8 cellular contexts compared by ENCODE assay signal in the genomic region with DNA sequence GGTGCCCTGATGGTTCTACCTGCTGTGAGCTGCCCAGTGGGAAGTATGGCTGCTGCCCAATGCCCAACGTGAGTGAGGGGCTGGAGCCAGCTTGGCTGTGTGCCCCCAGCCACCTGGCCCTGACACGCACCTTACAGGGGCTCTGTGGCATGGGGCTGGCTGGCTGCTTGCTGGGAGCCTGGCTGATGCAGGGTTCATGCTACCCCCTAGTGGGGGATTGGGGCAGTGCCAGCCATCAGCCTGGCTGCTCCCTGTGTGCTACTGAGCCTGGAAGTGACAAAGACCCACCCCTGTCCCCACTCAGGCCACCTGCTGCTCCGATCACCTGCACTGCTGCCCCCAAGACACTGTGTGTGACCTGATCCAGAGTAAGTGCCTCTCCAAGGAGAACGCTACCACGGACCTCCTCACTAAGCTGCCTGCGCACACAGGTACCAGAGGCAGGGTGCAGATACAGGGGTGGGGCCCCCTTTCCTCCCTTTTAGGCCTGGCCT. TPM values are rescaled to one million over a fixed set of nuclear protein-coding genes. Genes with fewer than 3 reads are reported as not detected.
A peak's percentile ranks its signal among the peaks of the same experiment; 100 is the strongest.
DNase-seq lines count a peak whose midpoint lies in the region; ATAC-seq, FAIRE-seq and TF ChIP-seq lines count a peak whose summit lies in the region.

No MANE protein-coding gene starts in this region.

- POLR2A ChIA-PET in GM12878 (lab: Charles Lee): no interaction called here

- peaks cover 0 to 5% (median 1%) of the 10 kb centered on the region in 3 donors for H3K27me3 Mint-ChIP-seq in immature natural killer cell (ENCODE audit: low read depth in 3 of 3)

- peak; percentile 84 for FAIRE-seq in GM12878 (lab: Jason Lieb, UNC)

- H3K27ac ChIP-seq in GM12878 (ENCODE audit: control insufficient read depth, insufficient read depth): no peak overlapping the region

- no TSS peak for BruUV-seq in GM12878 (replicated peaks; lab: Mats Ljungman, UMichigan)

- peak; percentile 87 to 97 (median 88) for TF ChIP-seq CTCF in GM12878 (IDR thresholded peaks at IDR 0.05 in 2 of 3, conservative IDR thresholded peaks at IDR 0.05 in 1 of 3; ENCODE audit: control insufficient read depth in 2 of 3, extremely low read depth in 1 of 3, insufficient read depth in 1 of 3, low read depth in 3 of 3, low read length in 3 of 3)

- H3K4me1 Mint-ChIP-seq in immature natural killer cell: peaks cover 16 to 24% of the 10 kb centered on the region in 2 donors

- no peak overlapping the region for H2AFZ ChIP-seq in GM12878 (ENCODE audit: control insufficient read depth, low read depth, low read length)

- H3K4me3 ChIP-seq in GM12878: no peak overlapping the region

- no peak overlapping the region for H3K27ac Mint-ChIP-seq in immature natural killer cell

- no peaks in the 10 kb centered on the region for H3K9me3 Mint-ChIP-seq in immature natural killer cell

- peaks cover 27% of the 10 kb centered on the region for H3K79me2 ChIP-seq in GM12878 (ENCODE audit: control insufficient read depth, insufficient read depth, low read length)

- DNase-seq in EH (ENCODE audit: low read depth) (peak; percentile 66), LHCN-M2 (ENCODE audit: low read depth) (peak; percentile 26), UCSD-AML1 (lab: John Stamatoyannopoulos, UW; ENCODE audit: unreplicated experiment) (peak; percentile 70), GM12878 (ENCODE audit: low read depth, low spot score) (peak; percentile 27), immature natural killer cell (peak; percentile 56 to 62 (median 62))
- DNase-seq in stimulated activated CD4-positive, alpha-beta T cell treated with anti-CD3 and anti-CD28 coated beads, Interleukin-1b, Interleukin-23, amount 100 ng/mL, for 4 hours (ENCODE audit: low read depth in 2 of 2): peak; percentile 71 to 72

- H3K4me2 ChIP-seq in GM12878 (ENCODE audit: control insufficient read depth, insufficient read depth): 0 out of 2 replicates have a peak overlapping the region, but pooled peaks have one; percentile 7

- TF ChIP-seq POLR2A in GM12878 (IDR thresholded peaks at IDR 0.05; ENCODE audit: low read depth, low read length): no peak; the same call in 1 of the 2 replicates

- no peak overlapping the region for H3K4me3 Mint-ChIP-seq in immature natural killer cell

- in situ Hi-C loops in GM12878 (cut with MboI): no loop called here

- TF ChIP-seq RAD21 in GM12878 (IDR thresholded peaks at IDR 0.05; ENCODE audit: insufficient read depth, low read depth, low read length): peak; percentile 72

- no peaks in the 10 kb centered on the region for H3K36me3 Mint-ChIP-seq in immature natural killer cell

- no peaks in the 10 kb centered on the region; a peak in 1 of 4 replicates for H3K27me3 ChIP-seq in GM12878 (replicated peaks in 1 of 2; ENCODE audit: control insufficient read depth in 2 of 2, insufficient read depth in 2 of 2, low read length in 1 of 2)

- RAD21 ChIA-PET in GM12878 (lab: Charles Lee; ENCODE audit: unreplicated experiment): interaction anchor here (0.8 to 3.0 kb wide), 5 partner anchors 20 to 140 kb away, joined by 3 to 21 read pairs (median 4); no protein-coding TSS in a partner anchor

- H3K9ac ChIP-seq in GM12878 (ENCODE audit: control insufficient read depth, insufficient read depth, low read length): no peak overlapping the region

- H3K36me3 ChIP-seq in GM12878 (ENCODE audit: control insufficient read depth in 2 of 2, insufficient read depth in 2 of 2, low read length in 1 of 2): peaks cover 18 to 20% of the 10 kb centered on the region in 2 experiments; a peak in 3 of 4 replicates

- no peaks in the 10 kb centered on the region for H3K9me3 ChIP-seq in GM12878 (replicated peaks; ENCODE audit: control insufficient read depth, insufficient read depth, low read length)

- CTCF ChIA-PET in GM12878 (lab: Yijun Ruan, JAX): interaction anchor here (0.5 to 12.5 kb wide), 16 partner anchors 7 to 697 kb away, joined by 3 to 154 read pairs (median 6); a partner anchor contains a TSS

- 52% methylated on average over 6 of the region's 6 CpGs for WGBS in GM12878 (ENCODE audit: insufficient coverage, insufficient replicate concordance, low lambda C conversion rate, missing lambda C conversion rate)

- no peaks in the 10 kb centered on the region for H4K20me1 ChIP-seq in GM12878 (ENCODE audit: control insufficient read depth, insufficient read depth)

- intact Hi-C loops in GM12878 (cut with micrococcal nuclease; ENCODE audit: unreplicated experiment): no loop called here

- SMC1A ChIA-PET in GM12878 (lab: Charles Lee; ENCODE audit: uncharacterized antibody, unreplicated experiment): interaction anchor here (0.8 to 2.5 kb wide), 7 partner anchors 12 to 166 kb away, joined by 3 to 10 read pairs (median 3); a partner anchor contains a TSS

- peaks cover 40% of the 10 kb centered on the region for H3K4me1 ChIP-seq in GM12878 (ENCODE audit: control insufficient read depth, insufficient read depth, low read length)

- ATAC-seq in GM12878: peak; percentile 53
- no peak for ATAC-seq in HG02763 (IDR thresholded peaks at IDR 0.05; ENCODE audit: unreplicated experiment)
- no peak for ATAC-seq in HG03378 (IDR thresholded peaks at IDR 0.05; ENCODE audit: unreplicated experiment)

- no peak for TF ChIP-seq EP300 in GM12878 (IDR thresholded peaks at IDR 0.05; ENCODE audit: borderline replicate concordance in 1 of 2, control insufficient read depth in 1 of 2, low read depth in 2 of 2, low read length in 2 of 2)

RNA-seq across cellular contexts. Expression of a gene that starts 5.7 kb away (rescaled TPM):
- total RNA-seq in LHCN-M2 (2014; rRNA removed) (217 and 235 TPM in 2 replicates), GM12878 (2014; rRNA removed) (275 and 367 TPM in 2 replicates), GM12878 (2014; rRNA removed; fragmentation: Illumina TruSeq; extraction: Trizol) (64.5 and 85.4 TPM in 2 replicates), GM12878 (2021) (361 and 389 TPM in 2 replicates)
- polyA plus RNA-seq in LHCN-M2 (2012): 300 TPM
- 191 and 195 TPM in 2 replicates for total RNA-seq in GM12878 (2013; cell fraction: nucleolus; rRNA removed)
- 195 TPM for polyA plus RNA-seq in GM12878 (2011; ENCODE audit: low read depth)
- polyA plus RNA-seq in GM12878 (2011; rRNA removed) (10.5 and 58.2 TPM in 2 replicates), GM12878 (2014; fragmentation: Illumina TruSeq; extraction: Trizol) (30.9 and 120 TPM in 2 replicates), GM12878 (2014; fragmentation: Nextera tagmentation; extraction: Ambion mirVana) (10 to 100 TPM; 22.3 to 33.2 TPM), GM12878 (2014; rRNA removed) (158 and 192 TPM in 2 replicates), GM12878 (2016; fragmentation: Nextera tagmentation; extraction: Ambion mirVana) (100 to 1,000 TPM; 351 to 363 TPM), immature natural killer cell (100 to 1,000 TPM in 1 of 3 donors, 10 to 100 TPM in 2; 50.9 to 103 (median 73.3) TPM)
- 78.4 and 102 TPM in 2 replicates for polyA plus RNA-seq in GM12878 (2011; cell fraction: cytosol; rRNA removed)
- 485 and 500 TPM in 2 replicates for polyA plus RNA-seq in GM12878 (2011; cell fraction: nucleus; rRNA removed)
- 241 and 346 TPM in 2 replicates for polyA plus RNA-seq in GM12878 (2012)
- polyA minus RNA-seq in GM12878 (2011; rRNA and poly(A)+ RNA removed): 55.3 and 92.2 TPM in 2 replicates
- polyA minus RNA-seq in GM12878 (2011; cell fraction: cytosol; rRNA and poly(A)+ RNA removed): 92.2 and 92.5 TPM in 2 replicates
- 83.1 and 106 TPM in 2 replicates for polyA minus RNA-seq in GM12878 (2011; cell fraction: nucleus; rRNA and poly(A)+ RNA removed)

RNA-seq across cellular contexts. Expression of a gene that starts 12.9 kb away (rescaled TPM):
- total RNA-seq in LHCN-M2 (2014; rRNA removed): 9.6 and 9.7 TPM in 2 replicates
- polyA plus RNA-seq in LHCN-M2 (2012): 4.8 TPM
- 0.37 TPM in 1 of 2 replicates, not detected in the other for total RNA-seq in GM12878 (2013; cell fraction: nucleolus; rRNA removed)
- 1.1 and 1.3 TPM in 2 replicates for total RNA-seq in GM12878 (2014; rRNA removed)
- 0.09 and 0.36 TPM in 2 replicates for total RNA-seq in GM12878 (2014; rRNA removed; fragmentation: Illumina TruSeq; extraction: Trizol)
- total RNA-seq in GM12878 (2021): 1.3 and 1.7 TPM in 2 replicates
- 0.10 TPM for polyA plus RNA-seq in GM12878 (2011; ENCODE audit: low read depth)
- 0.04 and 0.18 TPM in 2 replicates for polyA plus RNA-seq in GM12878 (2011; rRNA removed)
- 0.16 and 0.33 TPM in 2 replicates for polyA plus RNA-seq in GM12878 (2011; cell fraction: cytosol; rRNA removed)
- polyA plus RNA-seq in GM12878 (2011; cell fraction: nucleus; rRNA removed): 0.34 and 0.39 TPM in 2 replicates
- polyA plus RNA-seq in GM12878 (2012): 0.57 and 0.59 TPM in 2 replicates
- polyA plus RNA-seq in GM12878 (2014; fragmentation: Illumina TruSeq; extraction: Trizol): 0.13 TPM in 1 of 2 replicates, not detected in the other
- polyA plus RNA-seq in GM12878 (2014; fragmentation: Nextera tagmentation; extraction: Ambion mirVana): under 1 TPM in 1 of 2 experiments, not detected in 1; 0.09 TPM
- 0.82 and 1.1 TPM in 2 replicates for polyA plus RNA-seq in GM12878 (2014; rRNA removed)
- under 1 TPM in 1 of 2 experiments, not detected in 1; 0.08 TPM for polyA plus RNA-seq in GM12878 (2016; fragmentation: Nextera tagmentation; extraction: Ambion mirVana)
- 0.22 and 0.41 TPM in 2 replicates for polyA minus RNA-seq in GM12878 (2011; rRNA and poly(A)+ RNA removed)
- 0.83 TPM in 1 of 2 replicates, not detected in the other for polyA minus RNA-seq in GM12878 (2011; cell fraction: cytosol; rRNA and poly(A)+ RNA removed)
- polyA minus RNA-seq in GM12878 (2011; cell fraction: nucleus; rRNA and poly(A)+ RNA removed): 0.12 and 0.38 TPM in 2 replicates
- polyA plus RNA-seq in immature natural killer cell: under 1 TPM in 1 of 3 donors, not detected in 2; 0.07 TPM

RNA-seq across cellular contexts. Expression of a gene that starts 26.2 kb away (rescaled TPM):
- 113 and 136 TPM in 2 replicates for total RNA-seq in LHCN-M2 (2014; rRNA removed)
- polyA plus RNA-seq in LHCN-M2 (2012): 125 TPM
- total RNA-seq in GM12878 (2013; cell fraction: nucleolus; rRNA removed): 47.3 and 49.5 TPM in 2 replicates
- 175 and 192 TPM in 2 replicates for total RNA-seq in GM12878 (2014; rRNA removed)
- total RNA-seq in GM12878 (2014; rRNA removed; fragmentation: Illumina TruSeq; extraction: Trizol): 85.8 and 95.1 TPM in 2 replicates
- 190 and 198 TPM in 2 replicates for total RNA-seq in GM12878 (2021)
- polyA plus RNA-seq in GM12878 (2011; ENCODE audit: low read depth): 40.5 TPM
- 27.2 and 62.1 TPM in 2 replicates for polyA plus RNA-seq in GM12878 (2011; rRNA removed)
- polyA plus RNA-seq in GM12878 (2011; cell fraction: cytosol; rRNA removed): 106 and 140 TPM in 2 replicates
- polyA plus RNA-seq in GM12878 (2011; cell fraction: nucleus; rRNA removed): 226 and 301 TPM in 2 replicates
- polyA plus RNA-seq in GM12878 (2012): 94.3 and 110 TPM in 2 replicates
- polyA plus RNA-seq in GM12878 (2014; fragmentation: Illumina TruSeq; extraction: Trizol): 21.0 and 108 TPM in 2 replicates
- 1 to 10 TPM; 3.5 to 7.5 TPM for polyA plus RNA-seq in GM12878 (2014; fragmentation: Nextera tagmentation; extraction: Ambion mirVana)
- 227 and 273 TPM in 2 replicates for polyA plus RNA-seq in GM12878 (2014; rRNA removed)
- polyA plus RNA-seq in GM12878 (2016; fragmentation: Nextera tagmentation; extraction: Ambion mirVana): 100 to 1,000 TPM; 242 to 270 TPM
- polyA minus RNA-seq in GM12878 (2011; rRNA and poly(A)+ RNA removed): 28.4 and 48.2 TPM in 2 replicates
- 39.4 and 51.5 TPM in 2 replicates for polyA minus RNA-seq in GM12878 (2011; cell fraction: cytosol; rRNA and poly(A)+ RNA removed)
- 34.2 and 60.8 TPM in 2 replicates for polyA minus RNA-seq in GM12878 (2011; cell fraction: nucleus; rRNA and poly(A)+ RNA removed)
- 100 to 1,000 TPM; 125 to 158 (median 127) TPM for polyA plus RNA-seq in immature natural killer cell

RNA-seq across cellular contexts. Expression of a gene that starts 38.7 kb away (rescaled TPM):
- 0.40 TPM in 1 of 2 replicates, not detected in the other for total RNA-seq in LHCN-M2 (2014; rRNA removed)
- polyA plus RNA-seq in LHCN-M2 (2012): 0.12 TPM
- total RNA-seq in GM12878 (2013; cell fraction: nucleolus; rRNA removed): 0.64 TPM in 1 of 2 replicates, not detected in the other
- 0.05 and 0.06 TPM in 2 replicates for total RNA-seq in GM12878 (2014; rRNA removed)
- total RNA-seq in GM12878 (2014; rRNA removed; fragmentation: Illumina TruSeq; extraction: Trizol): 0.04 TPM in 1 of 2 replicates, not detected in the other
- total RNA-seq in GM12878 (2021): 0.29 and 0.51 TPM in 2 replicates
- 0.09 TPM for polyA plus RNA-seq in GM12878 (2011; ENCODE audit: low read depth)
- polyA plus RNA-seq in GM12878 (2011; rRNA removed): 0.15 TPM in 1 of 2 replicates, not detected in the other
- polyA plus RNA-seq in GM12878 (2011; cell fraction: cytosol; rRNA removed): 0.03 TPM in 1 of 2 replicates, not detected in the other
- 0.37 and 0.48 TPM in 2 replicates for polyA plus RNA-seq in GM12878 (2011; cell fraction: nucleus; rRNA removed)
- 0.45 and 0.63 TPM in 2 replicates for polyA plus RNA-seq in GM12878 (2012)
- not detected in 2 replicates for polyA plus RNA-seq in GM12878 (2014; fragmentation: Illumina TruSeq; extraction: Trizol)
- polyA plus RNA-seq in GM12878 (2014; fragmentation: Nextera tagmentation; extraction: Ambion mirVana): under 1 TPM; 0.34 to 0.46 TPM
- polyA plus RNA-seq in GM12878 (2014; rRNA removed): 0.12 and 0.39 TPM in 2 replicates
- under 1 TPM; 0.21 to 0.27 TPM for polyA plus RNA-seq in GM12878 (2016; fragmentation: Nextera tagmentation; extraction: Ambion mirVana)
- polyA minus RNA-seq in GM12878 (2011; rRNA and poly(A)+ RNA removed): not detected in 2 replicates
- not detected in 2 replicates for polyA minus RNA-seq in GM12878 (2011; cell fraction: cytosol; rRNA and poly(A)+ RNA removed)
- 0.12 TPM in 1 of 2 replicates, not detected in the other for polyA minus RNA-seq in GM12878 (2011; cell fraction: nucleus; rRNA and poly(A)+ RNA removed)
- polyA plus RNA-seq in immature natural killer cell: 1 to 10 TPM; 1.9 to 9.3 (median 2.8) TPM

RNA-seq across cellular contexts. Expression of a gene that starts 42.4 kb away (rescaled TPM):
- total RNA-seq in LHCN-M2 (2014; rRNA removed): 0.32 TPM in 1 of 2 replicates, not detected in the other
- polyA plus RNA-seq in LHCN-M2 (2012): 0.41 TPM
- total RNA-seq in GM12878 (2013; cell fraction: nucleolus; rRNA removed): not detected in 2 replicates
- not detected in 2 replicates for total RNA-seq in GM12878 (2014; rRNA removed)
- not detected in 2 replicates for total RNA-seq in GM12878 (2014; rRNA removed; fragmentation: Illumina TruSeq; extraction: Trizol)
- not detected in 2 replicates for total RNA-seq in GM12878 (2021)
- polyA plus RNA-seq in GM12878 (2011; ENCODE audit: low read depth): not detected
- 0.07 TPM in 1 of 2 replicates, not detected in the other for polyA plus RNA-seq in GM12878 (2011; rRNA removed)
- not detected in 2 replicates for polyA plus RNA-seq in GM12878 (2011; cell fraction: cytosol; rRNA removed)
- polyA plus RNA-seq in GM12878 (2011; cell fraction: nucleus; rRNA removed): not detected in 2 replicates
- 0.08 and 0.39 TPM in 2 replicates for polyA plus RNA-seq in GM12878 (2012)
- polyA plus RNA-seq in GM12878 (2014; fragmentation: Illumina TruSeq; extraction: Trizol): not detected in 2 replicates
- polyA plus RNA-seq in GM12878 (2014; fragmentation: Nextera tagmentation; extraction: Ambion mirVana): not detected
- 0.36 TPM in 1 of 2 replicates, not detected in the other for polyA plus RNA-seq in GM12878 (2014; rRNA removed)
- under 1 TPM in 1 of 2 experiments, not detected in 1; 0.17 TPM for polyA plus RNA-seq in GM12878 (2016; fragmentation: Nextera tagmentation; extraction: Ambion mirVana)
- polyA minus RNA-seq in GM12878 (2011; rRNA and poly(A)+ RNA removed): not detected in 2 replicates
- not detected in 2 replicates for polyA minus RNA-seq in GM12878 (2011; cell fraction: cytosol; rRNA and poly(A)+ RNA removed)
- not detected in 2 replicates for polyA minus RNA-seq in GM12878 (2011; cell fraction: nucleus; rRNA and poly(A)+ RNA removed)
- polyA plus RNA-seq in immature natural killer cell: not detected
